In genomic region chr14:99168330-99168729, GRCh38 we compare ENCODE assay signal across 25 cellular contexts.
DNase-seq lines count a peak whose midpoint lies in the region; ATAC-seq and TF ChIP-seq lines count a peak whose summit lies in the region.
"Had no signal": no experiment of that assay in that cellular context is flagged by ENCODE, and none has a peak within 500 bp of the region (broad histone marks: within the 10 kb centered on the region; RNA-seq: fewer than 3 reads in every experiment).

No MANE protein-coding gene starts in this region.

- H4K20me1 ChIP-seq in DND-41 (ENCODE audit: insufficient read depth, low read length) = peaks cover 16% of the 10 kb centered on the region; the same call in 1 of the 2 replicates

- no peak for TF ChIP-seq EP300 in sigmoid colon (IDR thresholded peaks at IDR 0.05)

- H3K36me3 Mint-ChIP-seq in CD4-positive, CD25-positive, alpha-beta regulatory T cell = peaks cover 42% of the 10 kb centered on the region
- peaks cover 14 to 76% (median 61%) of the 10 kb centered on the region in 5 donors for H3K36me3 Mint-ChIP-seq in naive thymus-derived CD4-positive, alpha-beta T cell

- H3K36me3 ChIP-seq in CD4-positive, CD25-positive, alpha-beta regulatory T cell (ENCODE audit: control insufficient read depth, insufficient read depth, low read length) = peaks cover 29% of the 10 kb centered on the region
- H3K36me3 ChIP-seq in DND-41 (ENCODE audit: insufficient read depth, low read length) (peaks cover 16% of the 10 kb centered on the region), sigmoid colon (no peaks in the 10 kb centered on the region)
- H3K36me3 ChIP-seq in naive thymus-derived CD4-positive, alpha-beta T cell (ENCODE audit: control insufficient read depth in 2 of 3, insufficient read depth in 3 of 3, low read length in 3 of 3) = peaks cover 8 to 19% (median 13%) of the 10 kb centered on the region in 3 experiments
- H3K36me3 ChIP-seq: BE2C, lower lobe of right lung, right atrium auricular region, spleen, upper lobe of left lung had no signal

- H3K79me2 ChIP-seq in DND-41 (ENCODE audit: insufficient read depth, low read length) = peaks cover 3% of the 10 kb centered on the region; the same call in 1 of the 2 replicates

- H3K27ac Mint-ChIP-seq in CD4-positive, CD25-positive, alpha-beta regulatory T cell = peak overlapping the region; percentile 6 to 97 (median 82)
- H3K27ac Mint-ChIP-seq in naive thymus-derived CD4-positive, alpha-beta T cell = peak overlapping the region; percentile 34 to 93 (median 69)

- H2AFZ ChIP-seq in DND-41 (ENCODE audit: low read depth, low read length) = no peak overlapping the region
- H2AFZ ChIP-seq: PC-9 had no signal

- 94% methylated on average over 5 of the region's 5 CpGs for WGBS in sigmoid colon, 2 donors

- no peaks in the 10 kb centered on the region for H3K9me3 Mint-ChIP-seq in CD4-positive, CD25-positive, alpha-beta regulatory T cell
- peaks cover 0 to 31% (median 7%) of the 10 kb centered on the region in 11 donors for H3K9me3 Mint-ChIP-seq in naive thymus-derived CD4-positive, alpha-beta T cell
- H3K9me3 Mint-ChIP-seq: neural crest cell had no signal

- no peak overlapping the region for H3K27ac ChIP-seq in CD4-positive, CD25-positive, alpha-beta regulatory T cell (ENCODE audit: insufficient read depth, low read length, poor library complexity, severe bottlenecking)
- H3K27ac ChIP-seq in DND-41 (ENCODE audit: low read length) (no peak overlapping the region), sigmoid colon (no peak overlapping the region)
- H3K27ac ChIP-seq in naive thymus-derived CD4-positive, alpha-beta T cell (ENCODE audit: low read depth, low read length) = no peak overlapping the region
- H3K27ac ChIP-seq: lower lobe of right lung, PC-9, right atrium auricular region, spleen, upper lobe of left lung had no signal

- no peak overlapping the region for H3K9ac ChIP-seq in DND-41 (ENCODE audit: low read depth, low read length)

- intact Hi-C loops in naive thymus-derived CD4-positive, alpha-beta T cell (cut with micrococcal nuclease) = no loop called here
- intact Hi-C loops in sigmoid colon (cut with DNase I) = no loop called here

- CTCF ChIA-PET in naive thymus-derived CD4-positive, alpha-beta T cell (lab: Charles Lee) = interaction anchor here (1.8 kb wide), 1 partner anchor 11 kb away, joined by 5 read pairs; no protein-coding TSS in a partner anchor

- no peak overlapping the region for H3K4me2 ChIP-seq in DND-41 (ENCODE audit: insufficient read depth, low read length)
- H3K4me2 ChIP-seq: PC-9 had no signal

- DNase-seq in CD4-positive, CD25-positive, alpha-beta regulatory T cell = no peak
- DNase-seq in DND-41 (no peak), sigmoid colon (no peak), GDM1 (lab: John Stamatoyannopoulos, UW) (no peak), dermis blood vessel endothelial cell (no peak)
- DNase-seq in activated CD8-positive, alpha-beta memory T cell treated with anti-CD3 and anti-CD28 coated beads, Interleukin-2, amount 50 U/mL, for 48 hours = peak; percentile 50
- no peak for DNase-seq in naive thymus-derived CD4-positive, alpha-beta T cell
- DNase-seq: ACHN; activated CD4-positive, alpha-beta T cell treated with anti-CD3 and anti-CD28 coated beads for 1 hour; activated effector memory CD4-positive, alpha-beta T cell treated with Interleukin-2 at 50 U/mL for 16 hours; BE2C; Caco-2; DMS79; lower lobe of right lung; NCI-H1092 treated with DMSO at 0.1 percent for 48 hours; NCI-H187 treated with DMSO at 0.1 percent for 48 hours; NCI-H526 treated with DMSO at 0.1 percent for 48 hours; PC-9; SHP77 treated with DMSO at 0.1 percent for 48 hours; spleen; upper lobe of left lung had no signal

- TF ChIP-seq POLR2A in sigmoid colon (IDR thresholded peaks at IDR 0.05) = no peak

- H3K4me1 Mint-ChIP-seq in CD4-positive, CD25-positive, alpha-beta regulatory T cell = peaks cover 11 to 49% (median 22%) of the 10 kb centered on the region in 4 donors
- H3K4me1 Mint-ChIP-seq in naive thymus-derived CD4-positive, alpha-beta T cell = peaks cover 15 to 82% (median 64%) of the 10 kb centered on the region in 7 donors
- H3K4me1 Mint-ChIP-seq: brain had no signal

- no peaks in the 10 kb centered on the region for H3K27me3 ChIP-seq in CD4-positive, CD25-positive, alpha-beta regulatory T cell (ENCODE audit: control insufficient read depth, insufficient read depth, low read length)
- H3K27me3 ChIP-seq in DND-41 (ENCODE audit: insufficient read depth, low read length, poor library complexity) = no peaks in the 10 kb centered on the region
- no peaks in the 10 kb centered on the region for H3K27me3 ChIP-seq in naive thymus-derived CD4-positive, alpha-beta T cell (ENCODE audit: control insufficient read depth in 2 of 2, insufficient read depth in 2 of 2, low read length in 2 of 2)
- no peaks in the 10 kb centered on the region for H3K27me3 ChIP-seq in sigmoid colon
- H3K27me3 ChIP-seq: BE2C, right atrium auricular region, spleen, upper lobe of left lung had no signal

- no peaks in the 10 kb centered on the region for H3K4me1 ChIP-seq in CD4-positive, CD25-positive, alpha-beta regulatory T cell (ENCODE audit: control insufficient read depth, insufficient read depth, low read length, poor library complexity, severe bottlenecking)
- H3K4me1 ChIP-seq in DND-41 (ENCODE audit: insufficient read depth, low read length) (no peaks in the 10 kb centered on the region), sigmoid colon (no peaks in the 10 kb centered on the region)
- no peaks in the 10 kb centered on the region for H3K4me1 ChIP-seq in naive thymus-derived CD4-positive, alpha-beta T cell (ENCODE audit: control insufficient read depth in 2 of 2, insufficient read depth in 2 of 2, low read length in 2 of 2)
- H3K4me1 ChIP-seq: BE2C, Caco-2, lower lobe of right lung, right atrium auricular region, spleen, upper lobe of left lung had no signal

- POLR2A ChIA-PET in naive thymus-derived CD4-positive, alpha-beta T cell (lab: Charles Lee) = interaction anchor here (0.6 to 1.7 kb wide), 2 partner anchors 10 to 104 kb away, joined by 3 to 6 read pairs; no protein-coding TSS in a partner anchor

- H3K4me3 Mint-ChIP-seq in CD4-positive, CD25-positive, alpha-beta regulatory T cell = peak overlapping the region in 1 of 4 donors; percentile 10
- peak overlapping the region in 6 of 10 donors; percentile 4 to 58 (median 42) for H3K4me3 Mint-ChIP-seq in naive thymus-derived CD4-positive, alpha-beta T cell
- H3K4me3 Mint-ChIP-seq: brain, neural crest cell had no signal

- no peaks in the 10 kb centered on the region for H3K27me3 Mint-ChIP-seq in CD4-positive, CD25-positive, alpha-beta regulatory T cell
- H3K27me3 Mint-ChIP-seq in naive thymus-derived CD4-positive, alpha-beta T cell = no peaks in the 10 kb centered on the region
- H3K27me3 Mint-ChIP-seq: brain had no signal

- TF ChIP-seq CTCF in DND-41 (IDR thresholded peaks at IDR 0.05; ENCODE audit: borderline replicate concordance, extremely low read depth, low read length, poor library complexity, severe bottlenecking) (no peak), sigmoid colon (IDR thresholded peaks at IDR 0.05) (no peak)

- no peaks in the 10 kb centered on the region for H3K9me3 ChIP-seq in CD4-positive, CD25-positive, alpha-beta regulatory T cell (ENCODE audit: control insufficient read depth in 2 of 2, low read length in 2 of 2)
- H3K9me3 ChIP-seq in DND-41 (ENCODE audit: insufficient read depth, low read length, severe bottlenecking) = no peaks in the 10 kb centered on the region
- H3K9me3 ChIP-seq in naive thymus-derived CD4-positive, alpha-beta T cell (ENCODE audit: control insufficient read depth in 2 of 3, low read length in 3 of 3) = no peaks in the 10 kb centered on the region
- H3K9me3 ChIP-seq in sigmoid colon = no peaks in the 10 kb centered on the region
- H3K9me3 ChIP-seq: BE2C, Caco-2, lower lobe of right lung, right atrium auricular region, spleen, upper lobe of left lung had no signal

- H3K4me3 ChIP-seq in CD4-positive, CD25-positive, alpha-beta regulatory T cell (ENCODE audit: low read depth, low read length) = no peak overlapping the region
- no peak overlapping the region for H3K4me3 ChIP-seq in DND-41 (ENCODE audit: low read depth in 1 of 2, low read length in 2 of 2)
- no peak overlapping the region for H3K4me3 ChIP-seq in naive thymus-derived CD4-positive, alpha-beta T cell (ENCODE audit: low read length)
- H3K4me3 ChIP-seq in sigmoid colon = no peak overlapping the region
- H3K4me3 ChIP-seq: lower lobe of right lung, PC-9, right atrium auricular region, spleen, upper lobe of left lung had no signal

- no peak for ATAC-seq in CD4-positive, CD25-positive, alpha-beta regulatory T cell (ENCODE audit: low read depth in 2 of 2)
- peak; percentile 44 for ATAC-seq in DND-41 (ENCODE audit: insufficient read depth, low read depth)
- ATAC-seq in naive thymus-derived CD4-positive, alpha-beta T cell = no peak
- no peak for ATAC-seq in HG03045 (IDR thresholded peaks at IDR 0.05; ENCODE audit: unreplicated experiment)
- ATAC-seq: lower lobe of right lung had no signal
